Comparison of ENCODE assay signal across 1 cellular context in the genomic region with DNA sequence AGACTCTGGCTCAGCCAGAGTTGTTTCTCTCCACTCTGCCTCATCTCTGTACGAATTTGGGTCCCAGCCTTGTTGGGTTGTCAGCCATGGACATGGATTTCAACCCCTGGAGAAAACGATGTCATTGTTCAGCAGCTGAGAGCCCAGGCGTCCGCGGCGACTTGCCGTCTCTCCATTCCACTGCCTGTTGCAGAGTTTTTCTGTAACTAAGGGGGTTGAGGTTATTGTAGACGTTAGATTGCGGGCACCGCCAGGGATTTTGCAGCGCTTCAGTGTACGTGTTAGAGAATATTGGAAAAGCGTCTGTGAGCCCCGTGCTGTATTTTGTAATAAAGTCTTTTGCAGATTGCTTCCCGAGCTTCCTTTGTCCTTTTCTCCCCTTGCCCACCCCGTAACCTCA.
TF ChIP-seq lines count a peak whose summit lies in the region.

No MANE protein-coding gene starts in this region.

TF ChIP-seq in H1, 55 proteins besides CTCF, POLR2A, EP300 and RAD21:
- no peak for TF ChIP-seq POLR2AphosphoS5 (IDR thresholded peaks at IDR 0.05; ENCODE audit: low read depth, low read length)
- TF ChIP-seq RXRA (IDR thresholded peaks at IDR 0.05; ENCODE audit: insufficient read depth, low read depth, low read length): no peak
- TF ChIP-seq JUND (IDR thresholded peaks at IDR 0.05; ENCODE audit: low read length): no peak
- no peak for TF ChIP-seq NRF1 (IDR thresholded peaks at IDR 0.05; ENCODE audit: low read depth, low read length)
- no peak for TF ChIP-seq RFX5 (IDR thresholded peaks at IDR 0.05; ENCODE audit: borderline replicate concordance, low read depth, low read length)
- TF ChIP-seq RNF2 (IDR thresholded peaks at IDR 0.05; ENCODE audit: borderline replicate concordance, low read depth, low read length, missing control alignments, poor library complexity, severe bottlenecking): no peak
- no peak for TF ChIP-seq SIN3A (conservative IDR thresholded peaks at IDR 0.05 in 1 of 2, IDR thresholded peaks at IDR 0.05 in 1 of 2; ENCODE audit: low read depth in 1 of 2, low read length in 2 of 2)
- TF ChIP-seq, protein P1, sequence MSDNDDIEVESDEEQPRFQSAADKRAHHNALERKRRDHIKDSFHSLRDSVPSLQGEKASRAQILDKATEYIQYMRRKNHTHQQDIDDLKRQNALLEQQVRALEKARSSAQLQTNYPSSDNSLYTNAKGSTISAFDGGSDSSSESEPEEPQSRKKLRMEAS (IDR thresholded peaks at IDR 0.05): no peak
- TF ChIP-seq CHD1 (IDR thresholded peaks at IDR 0.05; ENCODE audit: low read depth, low read length): no peak
- no peak for TF ChIP-seq KDM4A (IDR thresholded peaks at IDR 0.05; ENCODE audit: low read depth, low read length, severe bottlenecking)
- no peak for TF ChIP-seq CREB1 (IDR thresholded peaks at IDR 0.05)
